Comparison of ENCODE assay signal across 24 cellular contexts in the genomic region with DNA sequence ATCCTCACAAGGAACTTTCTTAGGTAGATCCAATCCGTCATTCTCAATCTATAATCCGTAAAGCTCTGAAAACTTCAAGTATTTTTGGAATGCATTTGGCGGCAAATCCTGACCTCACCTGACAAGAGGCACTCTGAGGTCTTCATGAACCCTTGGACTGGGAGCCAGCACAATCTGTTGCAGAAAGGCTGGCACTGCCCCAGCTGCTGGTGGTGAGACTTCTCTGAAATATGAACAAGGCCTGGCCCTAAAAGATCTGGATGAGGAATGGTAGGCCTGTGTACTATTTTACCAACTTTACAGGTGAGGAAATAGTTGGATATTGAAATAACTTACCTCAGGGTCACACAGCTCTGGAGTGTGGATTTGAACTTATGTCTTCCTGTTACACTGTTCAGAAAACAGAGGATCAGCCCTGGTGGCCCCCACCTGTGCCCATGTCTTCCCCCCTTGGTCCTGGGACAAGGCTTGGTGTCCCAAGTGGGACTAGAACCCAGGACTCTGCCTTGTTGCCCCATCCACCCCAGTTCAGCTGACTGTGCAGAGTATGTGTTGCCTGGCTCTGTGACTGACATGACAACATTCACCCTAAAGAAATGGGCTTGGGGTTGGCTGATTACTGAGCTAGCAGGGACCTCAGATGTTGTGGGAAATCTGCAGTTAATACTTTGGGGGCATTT.
"Had no signal": no experiment of that assay in that cellular context is flagged by ENCODE, and none has a peak within 500 bp of the region (broad histone marks: within the 10 kb centered on the region; RNA-seq: fewer than 3 reads in every experiment).

No MANE protein-coding gene starts in this region.

- H3K9me3 ChIP-seq: body of pancreas, esophagus squamous epithelium, gastrocnemius medialis, upper lobe of left lung had no signal

- H3K27me3 ChIP-seq: body of pancreas, upper lobe of left lung had no signal

- H3K9ac ChIP-seq: parathyroid adenoma had no signal

- H3K4me1 ChIP-seq: esophagus squamous epithelium, gastrocnemius medialis, left ventricle myocardium inferior, parathyroid adenoma had no signal

- H3K27ac ChIP-seq: body of pancreas, dorsolateral prefrontal cortex, esophagus squamous epithelium, gastrocnemius medialis, left ventricle myocardium inferior, parathyroid adenoma, upper lobe of left lung had no signal

- DNase-seq: activated B cell treated with CpG ODN at 0.5 μM for 24 hours; activated CD4-positive, alpha-beta T cell treated with anti-CD3 and anti-CD28 coated beads for 4 hours; activated CD4-positive, alpha-beta T cell treated with anti-CD3 and anti-CD28 coated beads, Interleukin-2, amount 50 U/mL, for 48 hours; activated CD8-positive, alpha-beta memory T cell treated with anti-CD3 and anti-CD28 coated beads, Interleukin-2, amount 50 U/mL, for 48 hours; activated effector memory CD4-positive, alpha-beta T cell treated with Interleukin-2 at 50 U/mL for 16 hours; activated naive CD4-positive, alpha-beta T cell treated with anti-CD3 and anti-CD28 coated beads, Interleukin-2, amount 10 ng/mL, durations not matched to agents 7 days and 5 days; activated T-cell treated with anti-CD3 and anti-CD28 coated beads, Interleukin-2, amount 50 U/mL, for 48 hours; anterior cingulate cortex; central memory CD4-positive, alpha-beta T cell; dorsolateral prefrontal cortex; esophagus squamous epithelium; gastrocnemius medialis; hippocampal formation; left ventricle myocardium inferior; small intestine; stimulated activated CD4-positive, alpha-beta T cell treated with anti-CD3 and anti-CD28 coated beads, Interleukin-2, amount 100 ng/mL, for 24 hours; T-helper 9 cell; upper lobe of left lung had no signal

- H3K36me3 Mint-ChIP-seq: activated naive CD4-positive, alpha-beta T cell treated with anti-CD3 and anti-CD28 coated beads, Interleukin-2, amount 10 ng/mL, durations not matched to agents 7 days and 5 days; mesothelial cell of epicardium; naive thymus-derived CD8-positive, alpha-beta T cell; stimulated activated effector memory CD8-positive, alpha-beta T cell treated with anti-CD3 and anti-CD28 coated beads, Interleukin-12 subunit alpha, Interleukin-12 subunit beta, amount 100 ng/mL, for 72 hours had no signal

- H2AFZ ChIP-seq: parathyroid adenoma had no signal

- H3K4me3 Mint-ChIP-seq: activated B cell treated with CpG ODN at 0.5 μM for 24 hours; activated naive CD4-positive, alpha-beta T cell treated with anti-CD3 and anti-CD28 coated beads, Interleukin-2, amount 10 ng/mL, durations not matched to agents 7 days and 5 days; mesothelial cell of epicardium; stimulated activated effector memory CD8-positive, alpha-beta T cell treated with anti-CD3 and anti-CD28 coated beads, Interleukin-12 subunit alpha, Interleukin-12 subunit beta, amount 100 ng/mL, for 72 hours had no signal

- H3K4me3 ChIP-seq: body of pancreas, dorsolateral prefrontal cortex, esophagus squamous epithelium, gastrocnemius medialis, left ventricle myocardium inferior, upper lobe of left lung had no signal

- H3K4me1 Mint-ChIP-seq: activated naive CD4-positive, alpha-beta T cell treated with anti-CD3 and anti-CD28 coated beads, Interleukin-2, amount 10 ng/mL, durations not matched to agents 7 days and 5 days; stimulated activated effector memory CD8-positive, alpha-beta T cell treated with anti-CD3 and anti-CD28 coated beads, Interleukin-12 subunit alpha, Interleukin-12 subunit beta, amount 100 ng/mL, for 72 hours had no signal

- H3K9me3 Mint-ChIP-seq: activated B cell treated with CpG ODN at 0.5 μM for 24 hours; activated naive CD4-positive, alpha-beta T cell treated with anti-CD3 and anti-CD28 coated beads, Interleukin-2, amount 10 ng/mL, durations not matched to agents 7 days and 5 days; stimulated activated effector memory CD8-positive, alpha-beta T cell treated with anti-CD3 and anti-CD28 coated beads, Interleukin-12 subunit alpha, Interleukin-12 subunit beta, amount 100 ng/mL, for 72 hours had no signal

- H3K36me3 ChIP-seq: esophagus squamous epithelium, gastrocnemius medialis, left ventricle myocardium inferior, upper lobe of left lung had no signal

- H3K27ac Mint-ChIP-seq: activated B cell treated with CpG ODN at 0.5 μM for 24 hours; activated naive CD4-positive, alpha-beta T cell treated with anti-CD3 and anti-CD28 coated beads, Interleukin-2, amount 10 ng/mL, durations not matched to agents 7 days and 5 days; mesothelial cell of epicardium; stimulated activated effector memory CD8-positive, alpha-beta T cell treated with anti-CD3 and anti-CD28 coated beads, Interleukin-12 subunit alpha, Interleukin-12 subunit beta, amount 100 ng/mL, for 72 hours had no signal

- ATAC-seq: body of pancreas; gastrocnemius medialis; sciatic nerve; stimulated activated effector memory CD8-positive, alpha-beta T cell treated with anti-CD3 and anti-CD28 coated beads, Interleukin-12 subunit alpha, Interleukin-12 subunit beta, amount 100 ng/mL, for 72 hours had no signal
